Comparison of ENCODE assay signal across 23 cellular contexts in genomic region chr7:125074141-125074540, GRCh38.
A peak's percentile ranks its signal among the peaks of the same experiment; 100 is the strongest.
DNase-seq lines count a peak whose midpoint lies in the region; ATAC-seq, FAIRE-seq and TF ChIP-seq lines count a peak whose summit lies in the region.
"Had no signal": no experiment of that assay in that cellular context is flagged by ENCODE, and none has a peak within 500 bp of the region (broad histone marks: within the 10 kb centered on the region; RNA-seq: fewer than 3 reads in every experiment).

No MANE protein-coding gene starts in this region.

- DNase-seq in Calu3 (peak; percentile 24), DMS53 treated with DMSO at 0.1 percent for 48 hours (lab: John Stamatoyannopoulos, UW; ENCODE audit: unreplicated experiment) (peak; percentile 51), bronchial epithelial cell (ENCODE audit: low read depth) (peak; percentile 81), kidney epithelial cell (ENCODE audit: low read depth) (peak; percentile 2), NOMO-1 treated with DMSO at 0.1 percent for 48 hours (lab: John Stamatoyannopoulos, UW; ENCODE audit: unreplicated experiment) (no peak), Ammon's horn (ENCODE audit: low spot score) (no peak), Right ventricle myocardium superior (no peak)
- DNase-seq: CD4-positive, alpha-beta T cell; COR-L47; DMS 273 treated with DMSO at 0.1 percent for 48 hours; IMR-90; MV-4-11; NCI-H1417; NCI-H1694 treated with DMSO at 0.1 percent for 48 hours; NCI-H510A treated with DMSO at 0.1 percent for 48 hours; NCI-H748 treated with DMSO at 0.1 percent for 48 hours; NK-92 treated with Interleukin-12 subunit alpha and Interleukin-12 subunit beta, amount 100 ng/mL, for 24 hours had no signal

- peaks cover 7% of the 10 kb centered on the region for H3K9me3 Mint-ChIP-seq in Calu3 (ENCODE audit: low read depth, unreplicated experiment)

- no peaks in the 10 kb centered on the region for H3K27me3 ChIP-seq in bronchial epithelial cell (ENCODE audit: control insufficient read depth, insufficient read depth, low read length)
- H3K27me3 ChIP-seq in kidney epithelial cell (ENCODE audit: control insufficient read depth, insufficient read depth, low read length): no peaks in the 10 kb centered on the region
- H3K27me3 ChIP-seq: BLaER1 had no signal

- no peak overlapping the region for H3K4me3 Mint-ChIP-seq in Calu3 (ENCODE audit: low read depth, unreplicated experiment)
- H3K4me3 Mint-ChIP-seq: CD4-positive, alpha-beta T cell; GM23338 had no signal

- no peak for TF ChIP-seq CTCF in Calu3 (IDR thresholded peaks at IDR 0.05; ENCODE audit: unreplicated experiment)
- no peak for TF ChIP-seq CTCF in bronchial epithelial cell (IDR thresholded peaks at IDR 0.05; ENCODE audit: insufficient read depth, low read length, severe bottlenecking)
- TF ChIP-seq CTCF in kidney epithelial cell (IDR thresholded peaks at IDR 0.05; ENCODE audit: insufficient read depth, low read length, poor library complexity, severe bottlenecking): no peak

- intact Hi-C loops in Calu3 (cut with micrococcal nuclease; ENCODE audit: unreplicated experiment): no loop called here
- intact Hi-C loops in Right ventricle myocardium superior (cut with DNase I): no loop called here

- ATAC-seq in HG03039 (IDR thresholded peaks at IDR 0.05; ENCODE audit: unreplicated experiment): no peak
- no peak for ATAC-seq in Right ventricle myocardium superior (ENCODE audit: poor library complexity)
- ATAC-seq: GM23338, Right ventricle myocardium inferior had no signal

- FAIRE-seq in bronchial epithelial cell (lab: Jason Lieb, UNC): no peak

- CTCF ChIA-PET in Calu3 (lab: Charles Lee): no interaction called here

- peak overlapping the region; percentile 11 for H3K27ac Mint-ChIP-seq in Calu3 (ENCODE audit: unreplicated experiment)
- H3K27ac Mint-ChIP-seq: CD4-positive, alpha-beta T cell; GM23338 had no signal

- H3K4me3 ChIP-seq in bronchial epithelial cell (ENCODE audit: low read depth, low read length) (no peak overlapping the region), kidney epithelial cell (ENCODE audit: low read depth, low read length) (no peak overlapping the region)
- H3K4me3 ChIP-seq: BLaER1, GM23338, HAP-1, SK-N-MC had no signal

- H3K36me3 ChIP-seq in bronchial epithelial cell (ENCODE audit: control insufficient read depth, insufficient read depth, low read length) (no peaks in the 10 kb centered on the region), kidney epithelial cell (ENCODE audit: control insufficient read depth, insufficient read depth, low read length) (no peaks in the 10 kb centered on the region)
- H3K36me3 ChIP-seq: BLaER1, HAP-1 had no signal

- no TSS peak for BruUV-seq in Calu3 (replicated peaks; lab: Mats Ljungman, UMichigan)

- H3K36me3 Mint-ChIP-seq in Calu3 (ENCODE audit: insufficient read depth, unreplicated experiment): no peaks in the 10 kb centered on the region

- no peaks in the 10 kb centered on the region for H3K27me3 Mint-ChIP-seq in Calu3 (ENCODE audit: unreplicated experiment)
- H3K27me3 Mint-ChIP-seq: CD4-positive, alpha-beta T cell had no signal

- peaks cover 26% of the 10 kb centered on the region for H3K4me1 Mint-ChIP-seq in Calu3 (ENCODE audit: low read depth, unreplicated experiment)
- H3K4me1 Mint-ChIP-seq: GM23338 had no signal

Comparison
In these comparisons a context has a peak if more than half of its experiments do, and no peak if none do; other contexts are left out.
1. DNase-seq: peak in Calu3 (single experiment), DMS53 treated with DMSO at 0.1 percent for 48 hours (single experiment), bronchial epithelial cell (single experiment) and kidney epithelial cell (single experiment); none in NOMO-1 treated with DMSO at 0.1 percent for 48 hours (single experiment), Ammon's horn (single experiment) and Right ventricle myocardium superior (single experiment).